1 cellular context compared by ENCODE assay signal in the genomic region with DNA sequence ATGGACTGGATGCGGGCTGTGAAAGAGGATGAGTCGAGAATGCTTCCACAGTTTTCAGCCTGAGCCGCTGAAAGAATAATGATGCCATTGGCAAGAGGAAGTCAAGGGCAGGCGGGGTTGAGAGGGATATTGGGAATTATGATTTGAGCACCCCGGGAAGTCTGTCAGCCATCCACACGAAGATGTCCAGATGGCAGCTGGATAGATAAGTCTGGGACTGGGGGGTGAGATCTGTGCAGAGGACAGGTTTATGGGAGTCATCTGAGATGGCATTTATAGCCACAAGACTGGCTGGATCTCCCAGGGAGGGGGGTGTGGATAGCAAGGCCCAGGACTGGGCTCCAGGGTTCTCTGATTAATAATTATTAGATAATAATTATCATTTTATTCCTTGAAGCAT.
TF ChIP-seq lines count a peak whose summit lies in the region.

No MANE protein-coding gene starts in this region.

TF ChIP-seq in neural cell, 6 proteins besides CTCF, POLR2A, EP300 and RAD21 (continued from another document):
- TF ChIP-seq, protein P1, sequence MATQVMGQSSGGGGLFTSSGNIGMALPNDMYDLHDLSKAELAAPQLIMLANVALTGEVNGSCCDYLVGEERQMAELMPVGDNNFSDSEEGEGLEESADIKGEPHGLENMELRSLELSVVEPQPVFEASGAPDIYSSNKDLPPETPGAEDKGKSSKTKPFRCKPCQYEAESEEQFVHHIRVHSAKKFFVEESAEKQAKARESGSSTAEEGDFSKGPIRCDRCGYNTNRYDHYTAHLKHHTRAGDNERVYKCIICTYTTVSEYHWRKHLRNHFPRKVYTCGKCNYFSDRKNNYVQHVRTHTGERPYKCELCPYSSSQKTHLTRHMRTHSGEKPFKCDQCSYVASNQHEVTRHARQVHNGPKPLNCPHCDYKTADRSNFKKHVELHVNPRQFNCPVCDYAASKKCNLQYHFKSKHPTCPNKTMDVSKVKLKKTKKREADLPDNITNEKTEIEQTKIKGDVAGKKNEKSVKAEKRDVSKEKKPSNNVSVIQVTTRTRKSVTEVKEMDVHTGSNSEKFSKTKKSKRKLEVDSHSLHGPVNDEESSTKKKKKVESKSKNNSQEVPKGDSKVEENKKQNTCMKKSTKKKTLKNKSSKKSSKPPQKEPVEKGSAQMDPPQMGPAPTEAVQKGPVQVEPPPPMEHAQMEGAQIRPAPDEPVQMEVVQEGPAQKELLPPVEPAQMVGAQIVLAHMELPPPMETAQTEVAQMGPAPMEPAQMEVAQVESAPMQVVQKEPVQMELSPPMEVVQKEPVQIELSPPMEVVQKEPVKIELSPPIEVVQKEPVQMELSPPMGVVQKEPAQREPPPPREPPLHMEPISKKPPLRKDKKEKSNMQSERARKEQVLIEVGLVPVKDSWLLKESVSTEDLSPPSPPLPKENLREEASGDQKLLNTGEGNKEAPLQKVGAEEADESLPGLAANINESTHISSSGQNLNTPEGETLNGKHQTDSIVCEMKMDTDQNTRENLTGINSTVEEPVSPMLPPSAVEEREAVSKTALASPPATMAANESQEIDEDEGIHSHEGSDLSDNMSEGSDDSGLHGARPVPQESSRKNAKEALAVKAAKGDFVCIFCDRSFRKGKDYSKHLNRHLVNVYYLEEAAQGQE (IDR thresholded peaks at IDR 0.05; ENCODE audit: borderline replicate concordance) = no peak
- TF ChIP-seq SMC3 (conservative IDR thresholded peaks at IDR 0.05; ENCODE audit: poor library complexity) (no peak), TAF1 (IDR thresholded peaks at IDR 0.05; ENCODE audit: low read depth) (no peak), POLR2AphosphoS5 (IDR thresholded peaks at IDR 0.05) (no peak)
